ENCODE assay signal across 8 cellular contexts in the genomic region with DNA sequence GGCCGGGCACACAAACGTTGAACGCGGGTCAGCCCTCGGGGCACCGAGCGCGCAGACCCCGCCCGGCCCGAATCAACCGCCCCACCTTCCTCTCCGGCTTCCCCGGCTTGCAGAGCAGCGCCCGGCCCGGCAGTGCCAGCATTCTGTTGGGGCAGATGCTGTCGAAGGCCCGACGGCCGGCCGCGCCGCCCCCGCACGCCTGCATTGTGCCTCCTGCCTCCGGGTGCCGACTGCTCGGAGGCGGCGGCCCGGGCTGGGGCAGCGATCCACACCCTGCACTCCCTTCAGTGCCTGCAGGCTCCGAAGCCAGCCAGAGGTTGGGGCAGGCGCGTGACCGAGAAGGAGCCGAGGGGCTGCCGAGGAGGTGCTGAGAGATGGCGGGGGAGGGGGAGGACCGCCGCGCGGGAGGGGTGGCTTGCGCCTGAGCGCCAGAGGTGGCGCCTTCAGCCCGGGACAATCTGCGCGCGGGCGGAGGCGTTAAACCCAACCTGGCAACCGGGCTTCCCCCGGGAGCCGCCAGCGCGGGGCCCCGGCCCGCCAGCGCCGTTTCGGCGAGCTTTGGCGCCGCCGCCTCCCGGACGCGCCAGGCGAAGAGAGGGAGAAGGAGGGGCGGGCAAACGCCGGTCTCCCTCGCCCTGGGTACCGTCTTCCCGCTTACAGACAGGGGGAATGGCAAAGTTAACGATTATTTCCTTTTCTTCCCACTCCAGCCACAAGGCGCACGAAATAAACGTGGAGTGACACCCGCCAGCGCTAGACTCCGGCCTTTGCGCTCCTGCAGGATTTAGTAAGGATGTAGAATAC. TPM values are rescaled to one million over a fixed set of nuclear protein-coding genes. Genes with fewer than 3 reads are reported as not detected.
DNase-seq lines count a peak whose midpoint lies in the region; ATAC-seq, FAIRE-seq and TF ChIP-seq lines count a peak whose summit lies in the region.

A gene (minus strand): TSS at position 382 of the 804 bp plus-strand sequence. CDS start 177 bp downstream, at position 205.

- no peaks in the 10 kb centered on the region for H3K9me3 ChIP-seq in parathyroid adenoma (ENCODE audit: control insufficient read depth, low read length)

- peak within 1 kb of the TSS; percentile 60 for H3K4me3 ChIP-seq in parathyroid adenoma (ENCODE audit: low read depth, low read length)

- H3K27me3 ChIP-seq in foreskin keratinocyte (peaks cover 100% of the 10 kb centered on the region), parathyroid adenoma (ENCODE audit: control insufficient read depth, insufficient read depth, low read length) (no peaks in the 10 kb centered on the region)

- no peak for FAIRE-seq in GM12891 (lab: Jason Lieb, UNC)

- H3K9ac ChIP-seq in parathyroid adenoma, result no peak within 1 kb of the TSS

- ATAC-seq in HG03135 (IDR thresholded peaks at IDR 0.05; ENCODE audit: unreplicated experiment) (peak; percentile 35), foreskin keratinocyte (peak; percentile 53), HG03025 (IDR thresholded peaks at IDR 0.05; ENCODE audit: low FRiP score, unreplicated experiment) (no peak)

- H3K27ac ChIP-seq in foreskin keratinocyte (no peak within 1 kb of the TSS), parathyroid adenoma (peak within 1 kb of the TSS; percentile 61)

- TF ChIP-seq CTCF in foreskin keratinocyte (conservative IDR thresholded peaks at IDR 0.05), result peak; percentile 40
- TF ChIP-seq CTCF in parathyroid adenoma (IDR thresholded peaks at IDR 0.05), result peak; percentile 24

- no peaks in the 10 kb centered on the region for H3K36me3 ChIP-seq in parathyroid adenoma (ENCODE audit: control insufficient read depth, insufficient read depth, low read length)

- peak within 1 kb of the TSS; percentile 68 for H3K4me2 ChIP-seq in parathyroid adenoma (ENCODE audit: low read length)

- peak; percentile 91 for DNase-seq in 8988T
- peak; percentile 70 for DNase-seq in GM12891 (ENCODE audit: insufficient read length, low spot score)
- DNase-seq in NCI-H774 (lab: John Stamatoyannopoulos, UW), result peak; percentile 45
- peak; percentile 82 for DNase-seq in activated CD8-positive, alpha-beta memory T cell treated with anti-CD3 and anti-CD28 coated beads, Interleukin-2, amount 50 U/mL, for 48 hours
- DNase-seq in foreskin keratinocyte, result no peak

- no peak for TF ChIP-seq POLR2A in GM12891 (IDR thresholded peaks at IDR 0.05; ENCODE audit: low read depth, low read length)

- H2AFZ ChIP-seq in parathyroid adenoma, result peak within 1 kb of the TSS; percentile 86

- no peaks in the 10 kb centered on the region for H3K79me2 ChIP-seq in parathyroid adenoma

- H3K4me1 ChIP-seq in foreskin keratinocyte (no peaks in the 10 kb centered on the region), parathyroid adenoma (peaks cover 2% of the 10 kb centered on the region)

TF ChIP-seq in GM12891, 5 proteins besides CTCF, POLR2A, EP300 and RAD21:
- TF ChIP-seq TAF1 (IDR thresholded peaks at IDR 0.05; ENCODE audit: low read depth, low read length), result no peak
- TF ChIP-seq POLR2AphosphoS5 (IDR thresholded peaks at IDR 0.05; ENCODE audit: low read depth, low read length), result no peak
- TF ChIP-seq SPI1 (IDR thresholded peaks at IDR 0.05; ENCODE audit: low read depth, low read length), result no peak
- TF ChIP-seq POU2F2 (IDR thresholded peaks at IDR 0.05; ENCODE audit: low read depth, low read length), result no peak
- no peak for TF ChIP-seq PAX5 (IDR thresholded peaks at IDR 0.05; ENCODE audit: insufficient read depth, low read length, severe bottlenecking)

RNA-seq across cellular contexts. Expression of the gene that starts here (rescaled TPM):
- not detected for polyA plus RNA-seq in GM12891 (2012; ENCODE audit: low read depth, missing spikeins)
- total RNA-seq in foreskin keratinocyte, result 0.10 TPM in 1 of 2 replicates, not detected in the other
- 0.02 TPM in 1 of 2 replicates, not detected in the other for polyA plus RNA-seq in foreskin keratinocyte

Comparison
In these comparisons a context has a peak if more than half of its experiments do, and no peak if none do; other contexts are left out.
1. Peak in ATAC-seq in foreskin keratinocyte; RNA of the gene not detected or under 1 TPM.
2. DNase-seq: peak in 8988T (single experiment), GM12891 (single experiment), NCI-H774 (single experiment) and activated CD8-positive, alpha-beta memory T cell treated with anti-CD3 and anti-CD28 coated beads, Interleukin-2, amount 50 U/mL, for 48 hours (single experiment); none in foreskin keratinocyte (0 of 2).